Comparison of ENCODE assay signal across 17 cellular contexts in the genomic region with DNA sequence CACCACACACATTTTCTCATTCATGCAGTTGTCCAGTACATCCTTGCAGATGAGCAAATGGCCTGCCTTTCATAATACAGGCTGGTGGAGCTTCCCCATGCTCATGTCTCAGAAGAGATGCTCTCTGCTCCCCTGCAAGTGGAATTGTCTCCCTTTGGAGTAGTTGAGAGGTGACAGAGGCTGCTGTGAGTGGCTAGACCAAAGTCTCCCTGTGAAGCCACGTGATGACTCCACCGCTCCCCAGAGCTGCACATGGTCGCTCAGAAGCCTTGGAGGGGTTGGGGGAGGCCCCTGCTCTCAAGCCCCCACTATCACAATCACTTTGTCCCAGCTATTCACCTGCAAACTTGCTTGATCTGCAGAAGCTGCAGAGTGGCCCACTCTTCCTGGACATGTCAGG. TPM values are rescaled to one million over a fixed set of nuclear protein-coding genes. Genes with fewer than 3 reads are reported as not detected.
A peak's percentile ranks its signal among the peaks of the same experiment; 100 is the strongest.
DNase-seq lines count a peak whose midpoint lies in the region; ATAC-seq, FAIRE-seq and TF ChIP-seq lines count a peak whose summit lies in the region.
"Had no signal": no experiment of that assay in that cellular context is flagged by ENCODE, and none has a peak within 500 bp of the region (broad histone marks: within the 10 kb centered on the region; RNA-seq: fewer than 3 reads in every experiment).

No MANE protein-coding gene starts in this region.

- TF ChIP-seq CTCF in endothelial cell (IDR thresholded peaks at IDR 0.05; ENCODE audit: unreplicated experiment) = no peak

- no peak for ATAC-seq in GM18870 (IDR thresholded peaks at IDR 0.05; ENCODE audit: unreplicated experiment)
- ATAC-seq: CD8-positive, alpha-beta T cell had no signal

- no peaks in the 10 kb centered on the region for H3K36me3 ChIP-seq in H7 (replicated peaks; ENCODE audit: control insufficient read depth, insufficient read depth, low read length)
- H3K36me3 ChIP-seq: BLaER1 treated with 17β-estradiol and CSF1 and Interleukin-3, amounts not matched to agents 10 nM and 100 nM had no signal

- H3K4me1 Mint-ChIP-seq in endothelial cell (ENCODE audit: unreplicated experiment) = peaks cover 2% of the 10 kb centered on the region
- H3K4me1 Mint-ChIP-seq: B cell had no signal

- no peak overlapping the region for H3K4me3 ChIP-seq in H7 (ENCODE audit: insufficient read depth, low read depth, low read length)
- H3K4me3 ChIP-seq: BLaER1 treated with 17β-estradiol and CSF1 and Interleukin-3, amounts not matched to agents 10 nM and 100 nM had no signal

- no peaks in the 10 kb centered on the region for H3K36me3 Mint-ChIP-seq in endothelial cell (ENCODE audit: low read depth, unreplicated experiment)
- H3K36me3 Mint-ChIP-seq: CD8-positive, alpha-beta T cell had no signal

- peak overlapping the region; percentile 10 for H3K4me3 Mint-ChIP-seq in endothelial cell (ENCODE audit: unreplicated experiment)
- H3K4me3 Mint-ChIP-seq: B cell; CD8-positive, alpha-beta T cell had no signal

- peaks cover 10% of the 10 kb centered on the region for H3K27me3 ChIP-seq in H7 (ENCODE audit: control insufficient read depth, insufficient read depth, low read length)

- no peak for FAIRE-seq in HTR-8/SVneo (lab: Jason Lieb, UNC)
- FAIRE-seq: GM12892, GM18507 had no signal

- H3K9me3 Mint-ChIP-seq in endothelial cell (ENCODE audit: unreplicated experiment) = no peaks in the 10 kb centered on the region
- H3K9me3 Mint-ChIP-seq: CD8-positive, alpha-beta T cell had no signal

- no peak overlapping the region for H3K27ac Mint-ChIP-seq in endothelial cell (ENCODE audit: unreplicated experiment)
- H3K27ac Mint-ChIP-seq: B cell; CD8-positive, alpha-beta T cell had no signal

- intact Hi-C loops in posterior vena cava (cut with DNase I) = no loop called here

- peaks cover 15% of the 10 kb centered on the region for H3K27me3 Mint-ChIP-seq in endothelial cell (ENCODE audit: unreplicated experiment)

- DNase-seq in H7 (peak; percentile 8), endothelial cell (ENCODE audit: low spot score) (no peak), posterior vena cava (ENCODE audit: low spot score) (peak; percentile 47), HTR-8/SVneo (ENCODE audit: insufficient read length, low spot score) (no peak), DMS53 (lab: John Stamatoyannopoulos, UW) (no peak)
- DNase-seq: CD8-positive, alpha-beta T cell; DMS 273 treated with DMSO at 0.1 percent for 48 hours; GDM1; HCEC 1CT; KG1 had no signal

RNA-seq across cellular contexts. Expression of a gene that starts 1.5 kb away (rescaled TPM):
- total RNA-seq in H7 (2014; rRNA removed; shearing (Covaris generic)) = 1.5 and 1.7 TPM in 2 replicates
- not detected for total RNA-seq in endothelial cell (ENCODE audit: unreplicated experiment)
- total RNA-seq in posterior vena cava = under 1 TPM; 0.09 to 0.10 TPM
- total RNA-seq: B cell; CD8-positive, alpha-beta T cell; Daoy; H4 had no signal

RNA-seq across cellular contexts. Expression of a gene that starts 13.8 kb away (rescaled TPM):
- total RNA-seq in H7 (2014; rRNA removed; shearing (Covaris generic)) = 25.3 and 29.7 TPM in 2 replicates
- total RNA-seq in endothelial cell (ENCODE audit: unreplicated experiment) (0.90 TPM), posterior vena cava (10 to 100 TPM in 1 of 2 donors, 1 to 10 TPM in 1; 5.3 to 15.6 TPM)
- total RNA-seq: B cell; CD8-positive, alpha-beta T cell had no signal

Comparison
In these comparisons a context has a peak if more than half of its experiments do, and no peak if none do; other contexts are left out.
1. DNase-seq: peak in H7 (single experiment) and posterior vena cava (single experiment); none in endothelial cell (single experiment), HTR-8/SVneo (single experiment) and DMS53 (single experiment).